In genomic region chr10:30493609-30494530, GRCh38 we compare ENCODE assay signal across 8 cellular contexts. TPM values are rescaled to one million over a fixed set of nuclear protein-coding genes. Genes with fewer than 3 reads are reported as not detected.
A peak's percentile ranks its signal among the peaks of the same experiment; 100 is the strongest.
DNase-seq lines count a peak whose midpoint lies in the region; ATAC-seq, FAIRE-seq and TF ChIP-seq lines count a peak whose summit lies in the region.

No MANE protein-coding gene starts in this region.

- H3K79me2 ChIP-seq in mammary epithelial cell (ENCODE audit: insufficient read depth, low read length): no peaks in the 10 kb centered on the region

- peak overlapping the region; percentile 33 to 86 (median 51) for H3K27ac Mint-ChIP-seq in CD4-positive, CD25-positive, alpha-beta regulatory T cell
- H3K27ac Mint-ChIP-seq in IgD-negative memory B cell: peak overlapping the region; percentile 10 to 37 (median 27)
- peak overlapping the region in 4 of 9 donors; percentile 38 to 60 (median 43) for H3K27ac Mint-ChIP-seq in naive thymus-derived CD4-positive, alpha-beta T cell

- CTCF ChIA-PET in mammary epithelial cell (lab: Charles Lee; ENCODE audit: low non-redundant PET): no interaction called here
- CTCF ChIA-PET in naive thymus-derived CD4-positive, alpha-beta T cell (lab: Charles Lee): no interaction called here

- H3K9me3 ChIP-seq in CD4-positive, CD25-positive, alpha-beta regulatory T cell (ENCODE audit: control insufficient read depth in 2 of 2, low read length in 2 of 2): no peaks in the 10 kb centered on the region
- H3K9me3 ChIP-seq in mammary epithelial cell (replicated peaks; ENCODE audit: insufficient read depth, low read length): no peaks in the 10 kb centered on the region
- no peaks in the 10 kb centered on the region for H3K9me3 ChIP-seq in naive thymus-derived CD4-positive, alpha-beta T cell (ENCODE audit: control insufficient read depth in 2 of 3, low read length in 3 of 3)

- no peak for DNase-seq in CD4-positive, CD25-positive, alpha-beta regulatory T cell
- DNase-seq in GM19239 (ENCODE audit: insufficient read length, low spot score) (no peak), mammary epithelial cell (peak; percentile 36), H54 (ENCODE audit: insufficient read length, low spot score) (no peak), NCI-H2029 (lab: John Stamatoyannopoulos, UW) (no peak)
- DNase-seq in naive thymus-derived CD4-positive, alpha-beta T cell: peak in 1 of 9 donors; percentile 23
- DNase-seq in activated CD4-positive, alpha-beta T cell treated with anti-CD3 and anti-CD28 coated beads, Interleukin-2, amount 50 U/mL, for 4 hours: no peak

- H3K27ac ChIP-seq in CD4-positive, CD25-positive, alpha-beta regulatory T cell (ENCODE audit: insufficient read depth, low read length, poor library complexity, severe bottlenecking): no peak overlapping the region
- H3K27ac ChIP-seq in mammary epithelial cell (ENCODE audit: insufficient read depth, low read depth, low read length): no peak overlapping the region
- no peak overlapping the region for H3K27ac ChIP-seq in naive thymus-derived CD4-positive, alpha-beta T cell (ENCODE audit: low read depth, low read length)

- TF ChIP-seq POLR2A in H54 (IDR thresholded peaks at IDR 0.05; ENCODE audit: low read depth, low read length): no peak

- H3K27me3 ChIP-seq in CD4-positive, CD25-positive, alpha-beta regulatory T cell (ENCODE audit: control insufficient read depth, insufficient read depth, low read length): no peaks in the 10 kb centered on the region
- no peaks in the 10 kb centered on the region for H3K27me3 ChIP-seq in mammary epithelial cell (ENCODE audit: insufficient read depth, low read length)
- no peaks in the 10 kb centered on the region for H3K27me3 ChIP-seq in naive thymus-derived CD4-positive, alpha-beta T cell (ENCODE audit: control insufficient read depth in 2 of 2, insufficient read depth in 2 of 2, low read length in 2 of 2)

- H3K4me2 ChIP-seq in mammary epithelial cell (ENCODE audit: insufficient read depth, low read depth, low read length): no peak overlapping the region

- ATAC-seq in CD4-positive, CD25-positive, alpha-beta regulatory T cell (ENCODE audit: low read depth in 2 of 2): peak; percentile 35 to 61
- ATAC-seq in naive thymus-derived CD4-positive, alpha-beta T cell: peak; percentile 89

- H3K4me3 Mint-ChIP-seq in CD4-positive, CD25-positive, alpha-beta regulatory T cell: peak overlapping the region in 1 of 4 donors; percentile 68
- peak overlapping the region; percentile 56 to 92 (median 84) for H3K4me3 Mint-ChIP-seq in IgD-negative memory B cell
- peak overlapping the region in 1 of 10 donors; percentile 33 for H3K4me3 Mint-ChIP-seq in naive thymus-derived CD4-positive, alpha-beta T cell

- H3K9me3 Mint-ChIP-seq in CD4-positive, CD25-positive, alpha-beta regulatory T cell: peaks cover 0 to 1% (median 0%) of the 10 kb centered on the region in 7 donors
- no peaks in the 10 kb centered on the region for H3K9me3 Mint-ChIP-seq in IgD-negative memory B cell
- peaks cover 0 to 1% (median 0%) of the 10 kb centered on the region in 11 donors for H3K9me3 Mint-ChIP-seq in naive thymus-derived CD4-positive, alpha-beta T cell

- dilution Hi-C loops in mammary epithelial cell (cut with HindIII; ENCODE audit: low sequenced_read_pairs): no loop called here

- H3K4me3 ChIP-seq in CD4-positive, CD25-positive, alpha-beta regulatory T cell (ENCODE audit: low read depth, low read length): no peak overlapping the region
- no peak overlapping the region for H3K4me3 ChIP-seq in mammary epithelial cell (replicated peaks in 1 of 3; ENCODE audit: insufficient read depth in 1 of 3, low read depth in 2 of 3, low read length in 3 of 3)
- no peak overlapping the region for H3K4me3 ChIP-seq in naive thymus-derived CD4-positive, alpha-beta T cell (ENCODE audit: low read length)

- no TSS peak for BruUV-seq in mammary epithelial cell (replicated peaks; lab: Mats Ljungman, UMichigan)

- intact Hi-C loops in mammary epithelial cell (cut with micrococcal nuclease): loop anchor here (5.0 kb wide), 1 partner anchor 62 kb away; the partner anchor contains the start of gene MAP3K8
- intact Hi-C loops in naive thymus-derived CD4-positive, alpha-beta T cell (cut with micrococcal nuclease): loop anchor here (1.0 to 5.0 kb wide), 2 partner anchors 33 to 35 kb away; no protein-coding TSS in a partner anchor

- no peak overlapping the region for H2AFZ ChIP-seq in mammary epithelial cell (ENCODE audit: low read depth, low read length)

- POLR2A ChIA-PET in naive thymus-derived CD4-positive, alpha-beta T cell (lab: Charles Lee): no interaction called here

- H3K4me1 Mint-ChIP-seq in CD4-positive, CD25-positive, alpha-beta regulatory T cell: peaks cover 5 to 69% (median 33%) of the 10 kb centered on the region in 4 donors
- peaks cover 67 to 83% (median 76%) of the 10 kb centered on the region in 3 donors for H3K4me1 Mint-ChIP-seq in IgD-negative memory B cell
- H3K4me1 Mint-ChIP-seq in naive thymus-derived CD4-positive, alpha-beta T cell: peaks cover 37 to 78% (median 53%) of the 10 kb centered on the region in 7 donors

- TF ChIP-seq CTCF in mammary epithelial cell (conservative IDR thresholded peaks at IDR 0.05 in 1 of 2, IDR thresholded peaks at IDR 0.05 in 1 of 2; ENCODE audit: extremely low read depth in 1 of 2, insufficient read depth in 1 of 2, low read depth in 1 of 2, low read length in 2 of 2): no peak

- WGBS in mammary epithelial cell (ENCODE audit: low coverage, missing lambda C conversion rate): 75% methylated on average over 10 of the region's 11 CpGs

- H3K27me3 Mint-ChIP-seq in CD4-positive, CD25-positive, alpha-beta regulatory T cell: peaks cover 10% of the 10 kb centered on the region
- peaks cover 3% of the 10 kb centered on the region for H3K27me3 Mint-ChIP-seq in IgD-negative memory B cell
- H3K27me3 Mint-ChIP-seq in naive thymus-derived CD4-positive, alpha-beta T cell: peaks cover 0 to 18% (median 0%) of the 10 kb centered on the region in 5 donors

- H3K4me1 ChIP-seq in CD4-positive, CD25-positive, alpha-beta regulatory T cell (ENCODE audit: control insufficient read depth, insufficient read depth, low read length, poor library complexity, severe bottlenecking): peaks cover 5% of the 10 kb centered on the region
- no peaks in the 10 kb centered on the region for H3K4me1 ChIP-seq in mammary epithelial cell (ENCODE audit: insufficient read depth, low read length)
- H3K4me1 ChIP-seq in naive thymus-derived CD4-positive, alpha-beta T cell (ENCODE audit: control insufficient read depth in 2 of 2, insufficient read depth in 2 of 2, low read length in 2 of 2): peaks cover 12 to 53% of the 10 kb centered on the region in 2 donors

- no peaks in the 10 kb centered on the region for H4K20me1 ChIP-seq in mammary epithelial cell (ENCODE audit: insufficient read depth, low read length)

- FAIRE-seq in GM19239 (lab: Jason Lieb, UNC) (peak; percentile 92), H54 (lab: Jason Lieb, UNC) (no peak)

- in situ Hi-C loops in mammary epithelial cell (cut with MboI; ENCODE audit: low sequenced_read_pairs in 2 of 2): no loop called here

- H3K36me3 ChIP-seq in CD4-positive, CD25-positive, alpha-beta regulatory T cell (ENCODE audit: control insufficient read depth, insufficient read depth, low read length): no peaks in the 10 kb centered on the region
- no peaks in the 10 kb centered on the region for H3K36me3 ChIP-seq in mammary epithelial cell (ENCODE audit: insufficient read depth, low read length)
- no peaks in the 10 kb centered on the region for H3K36me3 ChIP-seq in naive thymus-derived CD4-positive, alpha-beta T cell (ENCODE audit: control insufficient read depth in 2 of 3, insufficient read depth in 3 of 3, low read length in 3 of 3)

- H3K36me3 Mint-ChIP-seq in CD4-positive, CD25-positive, alpha-beta regulatory T cell: no peaks in the 10 kb centered on the region
- H3K36me3 Mint-ChIP-seq in IgD-negative memory B cell: peaks cover 2% of the 10 kb centered on the region
- H3K36me3 Mint-ChIP-seq in naive thymus-derived CD4-positive, alpha-beta T cell: peaks cover 0 to 17% (median 0%) of the 10 kb centered on the region in 5 donors

- no peak overlapping the region for H3K9ac ChIP-seq in mammary epithelial cell (ENCODE audit: insufficient read depth, low read length)

RNA-seq across cellular contexts. Expression of gene MAP3K8, which starts 59.9 kb away (rescaled TPM):
- 31.0 TPM for total RNA-seq in CD4-positive, CD25-positive, alpha-beta regulatory T cell
- 1 to 10 TPM in 3 of 4 donors, under 1 TPM in 1; 0.69 to 1.4 (median 1.1) TPM for polyA plus RNA-seq in CD4-positive, CD25-positive, alpha-beta regulatory T cell
- 40.0 TPM for polyA plus RNA-seq in IgD-negative memory B cell
- total RNA-seq in mammary epithelial cell: 1 to 10 TPM; 1.2 to 3.8 TPM
- polyA plus RNA-seq in mammary epithelial cell: 0.90 TPM
- not detected for polyA minus RNA-seq in mammary epithelial cell
- total RNA-seq in naive thymus-derived CD4-positive, alpha-beta T cell: 100 to 1,000 TPM in 1 of 5 experiments, 10 to 100 TPM in 2, 1 to 10 TPM in 1, under 1 TPM in 1; 0.70 to 102 (median 31.2) TPM
- under 1 TPM in 1 of 2 donors, not detected in 1; 0.28 TPM for polyA plus RNA-seq in naive thymus-derived CD4-positive, alpha-beta T cell

Comparison
In these comparisons a context has a peak if more than half of its experiments do, and no peak if none do; other contexts are left out.
1. RNA of gene MAP3K8, which starts 59.9 kb away (polyA plus RNA-seq): 40.0 TPM in IgD-negative memory B cell (single experiment); 0.69 to 1.4 TPM in CD4-positive, CD25-positive, alpha-beta regulatory T cell, 0.90 TPM in mammary epithelial cell (single experiment) and 0.28 TPM in naive thymus-derived CD4-positive, alpha-beta T cell; every median in the first group is over 10 times any median in the second.